Comparison of ENCODE assay signal across 8 cellular contexts in genomic region chr12:111406474-111407370, GRCh38. TPM values are rescaled to one million over a fixed set of nuclear protein-coding genes. Genes with fewer than 3 reads are reported as not detected.
A peak's percentile ranks its signal among the peaks of the same experiment; 100 is the strongest.
DNase-seq lines count a peak whose midpoint lies in the region; ATAC-seq and TF ChIP-seq lines count a peak whose summit lies in the region.

No MANE protein-coding gene starts in this region.

- H3K9me3 Mint-ChIP-seq in activated CD4-positive, alpha-beta memory T cell treated with anti-CD3 and anti-CD28 coated beads, Interleukin-2, amount 10 ng/mL, durations not matched to agents 7 days and 5 days = no peaks in the 10 kb centered on the region
- no peaks in the 10 kb centered on the region for H3K9me3 Mint-ChIP-seq in neural crest cell

- H3K4me1 Mint-ChIP-seq in activated CD4-positive, alpha-beta memory T cell treated with anti-CD3 and anti-CD28 coated beads, Interleukin-2, amount 10 ng/mL, durations not matched to agents 7 days and 5 days = peaks cover 73% of the 10 kb centered on the region
- peaks cover 46% of the 10 kb centered on the region for H3K4me1 Mint-ChIP-seq in neural crest cell

- POLR2A ChIA-PET in activated CD4-positive, alpha-beta memory T cell treated with anti-CD3 and anti-CD28 coated beads, Interleukin-2, amount 10 ng/mL, durations not matched to agents 7 days and 5 days (lab: Charles Lee) = interaction anchor here (11.9 to 16.8 kb wide), 2 partner anchors 23 to 41 kb away, joined by 237 to 257 read pairs; no protein-coding TSS in a partner anchor

- peak overlapping the region; percentile 33 for H3K27ac ChIP-seq in epithelial cell of prostate

- no peak for TF ChIP-seq CTCF in neural crest cell (conservative IDR thresholded peaks at IDR 0.05)

- no peak for ATAC-seq in activated CD4-positive, CD25-positive, alpha-beta regulatory T cell treated with anti-CD3 and anti-CD28 coated beads, Interleukin-2, amount 50 U/mL, for 24 hours
- ATAC-seq in esophagus mucosa = no peak

- CTCF ChIA-PET in activated CD4-positive, alpha-beta memory T cell treated with anti-CD3 and anti-CD28 coated beads, Interleukin-2, amount 10 ng/mL, durations not matched to agents 7 days and 5 days (lab: Charles Lee) = interaction anchor here (1.2 to 13.4 kb wide), 4 partner anchors 19 to 48 kb away, joined by 3 to 527 read pairs (median 5); no protein-coding TSS in a partner anchor

- peak; percentile 53 for DNase-seq in activated CD4-positive, CD25-positive, alpha-beta regulatory T cell treated with anti-CD3 and anti-CD28 coated beads, Interleukin-2, amount 50 U/mL, for 72 hours
- DNase-seq in activated CD4-positive, alpha-beta memory T cell treated with anti-CD3 and anti-CD28 coated beads, Interleukin-2, amount 10 ng/mL, durations not matched to agents 7 days and 5 days = peak; percentile 50
- DNase-seq in epithelial cell of prostate (ENCODE audit: low read depth, low spot score) = no peak
- no peak for DNase-seq in neural crest cell (ENCODE audit: low read depth, low spot score)
- no peak for DNase-seq in NCI-H774 (lab: John Stamatoyannopoulos, UW)
- no peak for DNase-seq in NCI-H82 treated with DMSO at 0.1 percent for 48 hours (lab: John Stamatoyannopoulos, UW; ENCODE audit: unreplicated experiment)

- peak overlapping the region; percentile 82 for H3K27ac Mint-ChIP-seq in activated CD4-positive, alpha-beta memory T cell treated with anti-CD3 and anti-CD28 coated beads, Interleukin-2, amount 10 ng/mL, durations not matched to agents 7 days and 5 days
- peak overlapping the region; percentile 89 for H3K27ac Mint-ChIP-seq in neural crest cell (ENCODE audit: unreplicated experiment)

- H3K4me3 Mint-ChIP-seq in activated CD4-positive, alpha-beta memory T cell treated with anti-CD3 and anti-CD28 coated beads, Interleukin-2, amount 10 ng/mL, durations not matched to agents 7 days and 5 days = peak overlapping the region; percentile 90
- H3K4me3 Mint-ChIP-seq in neural crest cell = peak overlapping the region; percentile 90

- peaks cover 3% of the 10 kb centered on the region for H3K36me3 Mint-ChIP-seq in activated CD4-positive, alpha-beta memory T cell treated with anti-CD3 and anti-CD28 coated beads, Interleukin-2, amount 10 ng/mL, durations not matched to agents 7 days and 5 days (ENCODE audit: low read depth)
- H3K36me3 Mint-ChIP-seq in neural crest cell (ENCODE audit: low read depth) = no peaks in the 10 kb centered on the region

- H3K27me3 Mint-ChIP-seq in activated CD4-positive, alpha-beta memory T cell treated with anti-CD3 and anti-CD28 coated beads, Interleukin-2, amount 10 ng/mL, durations not matched to agents 7 days and 5 days = peaks cover 17% of the 10 kb centered on the region
- peaks cover 13% of the 10 kb centered on the region for H3K27me3 Mint-ChIP-seq in neural crest cell (ENCODE audit: low read depth)

RNA-seq across cellular contexts. Expression of gene SH2B3, which starts 1.0 kb away (rescaled TPM):
- 10 to 100 TPM; 18.8 to 20.2 TPM for total RNA-seq in activated CD4-positive, alpha-beta memory T cell treated with anti-CD3 and anti-CD28 coated beads, Interleukin-2, amount 10 ng/mL, durations not matched to agents 7 days and 5 days
- 11.3 and 11.8 TPM in 2 replicates for total RNA-seq in neural crest cell
- 1.8 TPM for total RNA-seq in esophagus mucosa

RNA-seq across cellular contexts. Expression of gene PHETA1, which starts 37.8 kb away (rescaled TPM):
- total RNA-seq in activated CD4-positive, alpha-beta memory T cell treated with anti-CD3 and anti-CD28 coated beads, Interleukin-2, amount 10 ng/mL, durations not matched to agents 7 days and 5 days = under 1 TPM; 0.93 to 0.98 TPM
- 34.2 and 34.8 TPM in 2 replicates for total RNA-seq in neural crest cell
- total RNA-seq in esophagus mucosa = 9.2 TPM

Comparison
In these comparisons a context has a peak if more than half of its experiments do, and no peak if none do; other contexts are left out.
1. DNase-seq: peak in activated CD4-positive, CD25-positive, alpha-beta regulatory T cell treated with anti-CD3 and anti-CD28 coated beads, Interleukin-2, amount 50 U/mL, for 72 hours (single experiment) and activated CD4-positive, alpha-beta memory T cell treated with anti-CD3 and anti-CD28 coated beads, Interleukin-2, amount 10 ng/mL, durations not matched to agents 7 days and 5 days (single experiment); none in epithelial cell of prostate (single experiment), neural crest cell (single experiment), NCI-H774 (single experiment) and NCI-H82 treated with DMSO at 0.1 percent for 48 hours (single experiment).